ENCODE assay signal across 1 cellular context in the genomic region with DNA sequence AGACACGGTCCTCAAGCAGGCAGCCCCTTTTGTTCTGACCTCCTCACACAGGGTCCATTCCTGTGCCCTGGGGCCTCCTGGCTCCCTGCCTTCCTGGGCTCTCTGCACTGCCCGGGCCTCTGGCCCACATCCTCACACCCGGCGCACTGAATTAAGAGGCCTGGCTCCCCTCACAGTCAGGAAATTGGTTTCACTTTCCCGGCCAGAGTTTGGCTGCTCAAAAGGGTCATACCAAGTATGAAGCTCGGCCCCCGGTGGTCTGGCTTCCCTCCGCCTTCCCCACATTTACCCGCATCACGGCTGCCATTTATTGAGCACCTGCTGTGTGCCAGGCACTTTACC.
TF ChIP-seq lines count a peak whose summit lies in the region.

No MANE protein-coding gene starts in this region.

TF ChIP-seq in GM23338, 12 proteins besides CTCF, POLR2A, EP300 and RAD21 (continued from another document):
- TF ChIP-seq, protein P1, sequence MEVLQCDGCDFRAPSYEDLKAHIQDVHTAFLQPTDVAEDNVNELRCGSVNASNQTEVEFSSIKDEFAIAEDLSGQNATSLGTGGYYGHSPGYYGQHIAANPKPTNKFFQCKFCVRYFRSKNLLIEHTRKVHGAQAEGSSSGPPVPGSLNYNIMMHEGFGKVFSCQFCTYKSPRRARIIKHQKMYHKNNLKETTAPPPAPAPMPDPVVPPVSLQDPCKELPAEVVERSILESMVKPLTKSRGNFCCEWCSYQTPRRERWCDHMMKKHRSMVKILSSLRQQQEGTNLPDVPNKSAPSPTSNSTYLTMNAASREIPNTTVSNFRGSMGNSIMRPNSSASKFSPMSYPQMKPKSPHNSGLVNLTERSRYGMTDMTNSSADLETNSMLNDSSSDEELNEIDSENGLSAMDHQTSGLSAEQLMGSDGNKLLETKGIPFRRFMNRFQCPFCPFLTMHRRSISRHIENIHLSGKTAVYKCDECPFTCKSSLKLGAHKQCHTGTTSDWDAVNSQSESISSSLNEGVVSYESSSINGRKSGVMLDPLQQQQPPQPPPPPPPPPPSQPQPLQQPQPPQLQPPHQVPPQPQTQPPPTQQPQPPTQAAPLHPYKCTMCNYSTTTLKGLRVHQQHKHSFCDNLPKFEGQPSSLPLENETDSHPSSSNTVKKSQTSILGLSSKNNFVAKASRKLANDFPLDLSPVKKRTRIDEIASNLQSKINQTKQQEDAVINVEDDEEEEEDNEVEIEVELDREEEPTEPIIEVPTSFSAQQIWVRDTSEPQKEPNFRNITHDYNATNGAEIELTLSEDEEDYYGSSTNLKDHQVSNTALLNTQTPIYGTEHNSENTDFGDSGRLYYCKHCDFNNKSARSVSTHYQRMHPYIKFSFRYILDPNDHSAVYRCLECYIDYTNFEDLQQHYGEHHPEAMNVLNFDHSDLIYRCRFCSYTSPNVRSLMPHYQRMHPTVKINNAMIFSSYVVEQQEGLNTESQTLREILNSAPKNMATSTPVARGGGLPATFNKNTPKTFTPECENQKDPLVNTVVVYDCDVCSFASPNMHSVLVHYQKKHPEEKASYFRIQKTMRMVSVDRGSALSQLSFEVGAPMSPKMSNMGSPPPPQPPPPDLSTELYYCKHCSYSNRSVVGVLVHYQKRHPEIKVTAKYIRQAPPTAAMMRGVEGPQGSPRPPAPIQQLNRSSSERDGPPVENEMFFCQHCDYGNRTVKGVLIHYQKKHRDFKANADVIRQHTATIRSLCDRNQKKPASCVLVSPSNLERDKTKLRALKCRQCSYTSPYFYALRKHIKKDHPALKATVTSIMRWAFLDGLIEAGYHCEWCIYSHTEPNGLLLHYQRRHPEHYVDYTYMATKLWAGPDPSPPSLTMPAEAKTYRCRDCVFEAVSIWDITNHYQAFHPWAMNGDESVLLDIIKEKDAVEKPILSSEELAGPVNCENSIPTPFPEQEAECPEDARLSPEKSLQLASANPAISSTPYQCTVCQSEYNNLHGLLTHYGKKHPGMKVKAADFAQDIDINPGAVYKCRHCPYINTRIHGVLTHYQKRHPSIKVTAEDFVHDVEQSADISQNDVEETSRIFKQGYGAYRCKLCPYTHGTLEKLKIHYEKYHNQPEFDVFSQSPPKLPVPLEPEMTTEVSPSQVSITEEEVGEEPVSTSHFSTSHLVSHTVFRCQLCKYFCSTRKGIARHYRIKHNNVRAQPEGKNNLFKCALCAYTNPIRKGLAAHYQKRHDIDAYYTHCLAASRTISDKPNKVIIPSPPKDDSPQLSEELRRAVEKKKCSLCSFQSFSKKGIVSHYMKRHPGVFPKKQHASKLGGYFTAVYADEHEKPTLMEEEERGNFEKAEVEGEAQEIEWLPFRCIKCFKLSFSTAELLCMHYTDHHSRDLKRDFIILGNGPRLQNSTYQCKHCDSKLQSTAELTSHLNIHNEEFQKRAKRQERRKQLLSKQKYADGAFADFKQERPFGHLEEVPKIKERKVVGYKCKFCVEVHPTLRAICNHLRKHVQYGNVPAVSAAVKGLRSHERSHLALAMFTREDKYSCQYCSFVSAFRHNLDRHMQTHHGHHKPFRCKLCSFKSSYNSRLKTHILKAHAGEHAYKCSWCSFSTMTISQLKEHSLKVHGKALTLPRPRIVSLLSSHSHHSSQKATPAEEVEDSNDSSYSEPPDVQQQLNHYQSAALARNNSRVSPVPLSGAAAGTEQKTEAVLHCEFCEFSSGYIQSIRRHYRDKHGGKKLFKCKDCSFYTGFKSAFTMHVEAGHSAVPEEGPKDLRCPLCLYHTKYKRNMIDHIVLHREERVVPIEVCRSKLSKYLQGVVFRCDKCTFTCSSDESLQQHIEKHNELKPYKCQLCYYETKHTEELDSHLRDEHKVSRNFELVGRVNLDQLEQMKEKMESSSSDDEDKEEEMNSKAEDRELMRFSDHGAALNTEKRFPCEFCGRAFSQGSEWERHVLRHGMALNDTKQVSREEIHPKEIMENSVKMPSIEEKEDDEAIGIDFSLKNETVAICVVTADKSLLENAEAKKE (CRISPR knock-in tag; IDR thresholded peaks at IDR 0.05) = no peak
- TF ChIP-seq CREB1 (CRISPR knock-in tag; IDR thresholded peaks at IDR 0.05; ENCODE audit: low read depth) = no peak
- no peak for TF ChIP-seq JUNB (IDR thresholded peaks at IDR 0.05; ENCODE audit: unreplicated experiment)
